Comparison of ENCODE assay signal across 1 cellular context in genomic region chr17:41634639-41635038, GRCh38.
TF ChIP-seq lines count a peak whose summit lies in the region.

No MANE protein-coding gene starts in this region.

TF ChIP-seq in WTC11, 78 proteins besides CTCF, POLR2A, EP300 and RAD21 (continued from another document):
- TF ChIP-seq AFF4 (CRISPR knock-in tag; IDR thresholded peaks at IDR 0.05; ENCODE audit: borderline replicate concordance) (no peak), NFATC4 (CRISPR knock-in tag; IDR thresholded peaks at IDR 0.05) (no peak)
